Comparison of ENCODE assay signal across 8 cellular contexts in the genomic region with DNA sequence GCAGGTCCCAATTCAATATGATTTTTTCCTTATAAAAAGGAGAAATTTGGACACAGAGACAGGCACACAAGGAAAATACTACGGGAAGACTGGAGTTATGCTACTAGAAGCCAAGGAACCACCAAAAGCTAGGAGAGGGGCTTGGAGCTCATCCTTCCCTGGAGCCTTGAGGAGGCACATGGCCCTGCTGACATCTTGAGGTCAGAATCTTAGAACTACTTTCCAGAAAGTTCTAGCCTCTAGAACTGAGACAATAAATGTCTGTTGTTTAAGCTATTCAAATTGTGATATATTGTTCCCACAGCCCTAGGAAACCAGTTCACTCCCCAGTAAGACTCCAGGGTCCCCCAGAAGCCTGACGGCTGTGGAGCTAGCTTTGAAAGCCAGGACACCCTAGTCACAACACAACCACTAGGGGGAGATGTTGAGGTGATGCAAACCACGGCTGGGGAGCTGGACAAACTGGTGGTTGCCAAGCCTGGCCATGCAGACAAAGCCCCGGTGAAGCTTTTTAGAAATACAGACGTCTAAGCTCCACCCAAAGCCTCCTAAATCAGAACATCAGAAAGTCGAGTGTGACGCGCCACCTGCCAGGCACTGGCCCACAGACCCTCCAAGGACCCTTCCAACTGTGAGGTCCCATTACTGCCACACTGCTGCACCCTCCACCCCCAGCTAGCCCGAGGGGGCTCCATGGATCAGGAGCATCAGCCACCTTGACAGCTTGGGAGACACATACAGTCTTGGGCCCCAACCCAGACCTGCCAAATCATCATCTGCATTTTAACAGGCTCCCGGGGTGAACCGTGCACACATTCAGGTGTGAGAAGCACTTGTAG.
DNase-seq lines count a peak whose midpoint lies in the region; ATAC-seq, FAIRE-seq and TF ChIP-seq lines count a peak whose summit lies in the region.

No MANE protein-coding gene starts in this region.

- no peaks in the 10 kb centered on the region for H3K9me3 ChIP-seq in OCI-LY7 (ENCODE audit: low read length)
- no peaks in the 10 kb centered on the region for H3K9me3 ChIP-seq in neural progenitor cell (ENCODE audit: low read depth)

- no peaks in the 10 kb centered on the region for H3F3A ChIP-seq in neural progenitor cell (ENCODE audit: low read depth)

- no peak overlapping the region for H3K27ac ChIP-seq in OCI-LY7 (ENCODE audit: low read depth, low read length, poor library complexity, severe bottlenecking)
- H3K27ac ChIP-seq in neural progenitor cell: no peak overlapping the region

- CTCF ChIA-PET in OCI-LY7 (lab: Charles Lee; ENCODE audit: unreplicated experiment): interaction anchor here (0.6 to 2.7 kb wide), 10 partner anchors 12 to 270 kb away, joined by 3 to 9 read pairs (median 4); no protein-coding TSS in a partner anchor

- H3K4me3 ChIP-seq in OCI-LY7 (ENCODE audit: low read depth, low read length, poor library complexity, severe bottlenecking): no peak overlapping the region
- no peak overlapping the region for H3K4me3 ChIP-seq in fibroblast of villous mesenchyme (ENCODE audit: low read depth, low read length)
- H3K4me3 ChIP-seq in neural progenitor cell: no peak overlapping the region

- H3K9me3 Mint-ChIP-seq in activated T-helper 1 cell treated with anti-CD3 and anti-CD28 coated beads, Interleukin-12 subunit alpha, Interleukin-12 subunit beta, Interleukin-2, Interleukin-4 antibody, amounts not matched to agents 30 ng/mL and 10 ng/mL and 1 ng/mL, durations not matched to agents 14 hours and 24 hours and 36 hours: no peaks in the 10 kb centered on the region
- H3K9me3 Mint-ChIP-seq in neural progenitor cell: no peaks in the 10 kb centered on the region

- H2AFZ ChIP-seq in OCI-LY7 (ENCODE audit: low read length) (no peak overlapping the region), neural progenitor cell (replicated peaks) (peak overlapping the region; percentile 75)

- H4K20me1 ChIP-seq in OCI-LY7 (ENCODE audit: insufficient read depth, low read length) (no peaks in the 10 kb centered on the region), neural progenitor cell (ENCODE audit: low read depth) (no peaks in the 10 kb centered on the region)

- H3K9me2 ChIP-seq in OCI-LY7 (ENCODE audit: insufficient read depth, low read length): no peaks in the 10 kb centered on the region

- TF ChIP-seq CTCF in OCI-LY7 (conservative IDR thresholded peaks at IDR 0.05; ENCODE audit: low read length): peak; percentile 100
- peak; percentile 94 for TF ChIP-seq CTCF in fibroblast of villous mesenchyme (IDR thresholded peaks at IDR 0.05; ENCODE audit: insufficient read depth, low read depth, low read length)
- peak; percentile 91 for TF ChIP-seq CTCF in neural progenitor cell (IDR thresholded peaks at IDR 0.05)

- no peaks in the 10 kb centered on the region for H3K4me1 ChIP-seq in OCI-LY7 (ENCODE audit: insufficient read depth, low read length, poor library complexity, severe bottlenecking)
- H3K4me1 ChIP-seq in neural progenitor cell: peaks cover 3% of the 10 kb centered on the region

- no peaks in the 10 kb centered on the region for H3K36me3 ChIP-seq in OCI-LY7 (ENCODE audit: insufficient read depth, low read length)
- H3K36me3 ChIP-seq in neural progenitor cell: no peaks in the 10 kb centered on the region

- POLR2A ChIA-PET in OCI-LY7 (lab: Charles Lee): interaction anchor here (0.6 to 2.8 kb wide), 5 partner anchors 15 to 262 kb away, joined by 3 to 10 read pairs (median 3); no protein-coding TSS in a partner anchor

- peak; percentile 91 for FAIRE-seq in HTR-8/SVneo (lab: Jason Lieb, UNC)

- H3K4me2 ChIP-seq in OCI-LY7 (ENCODE audit: low read length): no peak overlapping the region
- H3K4me2 ChIP-seq in neural progenitor cell: no peak overlapping the region

- H3K27me3 Mint-ChIP-seq in activated T-helper 1 cell treated with anti-CD3 and anti-CD28 coated beads, Interleukin-12 subunit alpha, Interleukin-12 subunit beta, Interleukin-2, Interleukin-4 antibody, amounts not matched to agents 30 ng/mL and 10 ng/mL and 1 ng/mL, durations not matched to agents 14 hours and 24 hours and 36 hours (ENCODE audit: insufficient read depth): no peaks in the 10 kb centered on the region
- peaks cover 2% of the 10 kb centered on the region for H3K27me3 Mint-ChIP-seq in neural progenitor cell (ENCODE audit: insufficient read depth, low read depth)

- BruUV-seq in OCI-LY7 (replicated peaks; lab: Mats Ljungman, UMichigan): no TSS peak

- H3K36me3 Mint-ChIP-seq in activated T-helper 1 cell treated with anti-CD3 and anti-CD28 coated beads, Interleukin-12 subunit alpha, Interleukin-12 subunit beta, Interleukin-2, Interleukin-4 antibody, amounts not matched to agents 30 ng/mL and 10 ng/mL and 1 ng/mL, durations not matched to agents 14 hours and 24 hours and 36 hours (ENCODE audit: low read depth): no peaks in the 10 kb centered on the region
- no peaks in the 10 kb centered on the region for H3K36me3 Mint-ChIP-seq in neural progenitor cell

- H3K79me2 ChIP-seq in OCI-LY7 (ENCODE audit: insufficient read depth, low read depth, low read length) (no peaks in the 10 kb centered on the region), neural progenitor cell (ENCODE audit: low read depth) (no peaks in the 10 kb centered on the region)

- intact Hi-C loops in OCI-LY7 (cut with micrococcal nuclease; ENCODE audit: unreplicated experiment): loop anchor here (1.0 to 10.0 kb wide), 3 partner anchors 170 to 379 kb away; no protein-coding TSS in a partner anchor
- intact Hi-C loops in activated T-helper 1 cell treated with anti-CD3 and anti-CD28 coated beads, Interleukin-12 subunit alpha, Interleukin-12 subunit beta, Interleukin-2, Interleukin-4 antibody, amounts not matched to agents 30 ng/mL and 10 ng/mL and 1 ng/mL, durations not matched to agents 14 hours and 24 hours and 36 hours (cut with micrococcal nuclease): loop anchor here (1.0 to 2.0 kb wide), 5 partner anchors 107 to 426 kb away; a partner anchor contains a TSS

- peak; percentile 57 for DNase-seq in COLO668 (lab: John Stamatoyannopoulos, UW; ENCODE audit: unreplicated experiment)
- peak; percentile 88 for DNase-seq in HTR-8/SVneo (ENCODE audit: insufficient read length, low spot score)
- DNase-seq in OCI-LY7 (ENCODE audit: low spot score): peak; percentile 81
- peak; percentile 28 for DNase-seq in activated T-helper 1 cell treated with anti-CD3 and anti-CD28 coated beads, Interleukin-12 subunit alpha, Interleukin-12 subunit beta, Interleukin-2, Interleukin-4 antibody, amounts not matched to agents 30 ng/mL and 10 ng/mL and 1 ng/mL, durations not matched to agents 14 hours and 24 hours and 36 hours (ENCODE audit: low spot score)
- DNase-seq in fibroblast of villous mesenchyme (ENCODE audit: low read depth): peak; percentile 75
- peak; percentile 88 for DNase-seq in neural progenitor cell (ENCODE audit: low spot score)
- DNase-seq in ureter (ENCODE audit: low spot score): peak; percentile 67

- peak; percentile 84 for ATAC-seq in GM19467 (IDR thresholded peaks at IDR 0.05; ENCODE audit: unreplicated experiment)

- H3K4me3 Mint-ChIP-seq in activated T-helper 1 cell treated with anti-CD3 and anti-CD28 coated beads, Interleukin-12 subunit alpha, Interleukin-12 subunit beta, Interleukin-2, Interleukin-4 antibody, amounts not matched to agents 30 ng/mL and 10 ng/mL and 1 ng/mL, durations not matched to agents 14 hours and 24 hours and 36 hours: no peak overlapping the region
- no peak overlapping the region for H3K4me3 Mint-ChIP-seq in neural progenitor cell

- H3K9ac ChIP-seq in neural progenitor cell: no peak overlapping the region

- H3K27ac Mint-ChIP-seq in activated T-helper 1 cell treated with anti-CD3 and anti-CD28 coated beads, Interleukin-12 subunit alpha, Interleukin-12 subunit beta, Interleukin-2, Interleukin-4 antibody, amounts not matched to agents 30 ng/mL and 10 ng/mL and 1 ng/mL, durations not matched to agents 14 hours and 24 hours and 36 hours: no peak overlapping the region
- no peak overlapping the region for H3K27ac Mint-ChIP-seq in neural progenitor cell

- no peaks in the 10 kb centered on the region for H3K27me3 ChIP-seq in neural progenitor cell

- no peaks in the 10 kb centered on the region for H3K4me1 Mint-ChIP-seq in activated T-helper 1 cell treated with anti-CD3 and anti-CD28 coated beads, Interleukin-12 subunit alpha, Interleukin-12 subunit beta, Interleukin-2, Interleukin-4 antibody, amounts not matched to agents 30 ng/mL and 10 ng/mL and 1 ng/mL, durations not matched to agents 14 hours and 24 hours and 36 hours (ENCODE audit: low read depth)
- peaks cover 3% of the 10 kb centered on the region for H3K4me1 Mint-ChIP-seq in neural progenitor cell

Comparison
In these comparisons a context has a peak if more than half of its experiments do, and no peak if none do; other contexts are left out.
1. DNase-seq: peak in every context shown above with its lines; median percentile 88 in HTR-8/SVneo; 88 in neural progenitor cell; 81 in OCI-LY7; 75 in fibroblast of villous mesenchyme; 67 in ureter; 57 in COLO668; 28 in activated T-helper 1 cell treated with anti-CD3 and anti-CD28 coated beads, Interleukin-12 subunit alpha, Interleukin-12 subunit beta, Interleukin-2, Interleukin-4 antibody, amounts not matched to agents 30 ng/mL and 10 ng/mL and 1 ng/mL, durations not matched to agents 14 hours and 24 hours and 36 hours.